ENCODE assay signal across 25 cellular contexts in the genomic region with DNA sequence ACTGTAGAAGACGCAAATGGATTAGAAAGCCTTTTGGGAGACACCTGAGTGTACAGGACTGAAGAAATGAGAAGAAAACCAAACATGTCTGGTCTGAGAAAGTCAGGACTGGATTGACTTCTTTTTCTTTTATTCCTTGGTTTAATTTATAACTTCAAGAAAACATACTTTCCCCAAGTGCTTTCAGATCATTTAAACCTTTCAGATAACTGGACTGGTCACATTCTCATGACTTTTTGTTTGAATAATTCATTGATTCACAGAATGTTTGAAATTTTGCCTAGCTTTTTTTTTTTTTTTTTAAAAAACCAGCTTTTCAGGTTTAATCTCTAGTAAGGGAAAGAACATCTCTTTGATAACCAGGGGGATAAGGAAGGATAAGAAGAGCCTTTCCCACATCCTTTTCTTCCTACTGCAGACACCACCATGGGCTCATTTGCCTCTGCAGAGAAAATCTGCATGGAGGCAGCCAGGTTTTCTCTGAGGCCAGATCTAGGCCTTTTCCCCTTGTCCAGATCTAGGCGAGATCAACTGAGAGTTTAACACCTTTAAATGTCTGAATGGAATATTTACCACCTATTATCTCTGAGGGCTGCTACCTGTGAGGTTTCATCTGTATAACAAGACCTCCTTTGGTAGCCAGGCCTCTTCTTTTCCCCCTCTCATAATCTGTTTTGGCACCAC. TPM values are rescaled to one million over a fixed set of nuclear protein-coding genes. Genes with fewer than 3 reads are reported as not detected.
"Had no signal": no experiment of that assay in that cellular context is flagged by ENCODE, and none has a peak within 500 bp of the region (broad histone marks: within the 10 kb centered on the region; RNA-seq: fewer than 3 reads in every experiment).

No MANE protein-coding gene starts in this region.

- H3K4me1 Mint-ChIP-seq: memory B cell; naive thymus-derived CD8-positive, alpha-beta T cell; stimulated activated naive B cell treated with anti-CD40 and anti-IgM and Interleukin-4, amounts not matched to agents 10 μg/mL and 1 μg/mL and 100 μg/mL, for 72 hours had no signal

- H3K4me1 ChIP-seq: gastrocnemius medialis, parathyroid adenoma, prostate gland, sigmoid colon, tibial nerve had no signal

- H3K27ac Mint-ChIP-seq: memory B cell; naive thymus-derived CD8-positive, alpha-beta T cell; stimulated activated naive B cell treated with anti-CD40 and anti-IgM and Interleukin-4, amounts not matched to agents 10 μg/mL and 1 μg/mL and 100 μg/mL, for 72 hours; stimulated activated naive CD8-positive, alpha-beta T cell treated with anti-CD3 and anti-CD28 coated beads, Interleukin-15, Interleukin-2, amounts not matched to agents 100 ng/mL and 50 ng/mL, for 24 hours had no signal

- H3K36me3 ChIP-seq: gastrocnemius medialis, neutrophil, prostate gland, sigmoid colon, thoracic aorta, tibial nerve had no signal

- DNase-seq: central memory CD4-positive, alpha-beta T cell; dorsolateral prefrontal cortex; effector CD4-positive, alpha-beta T cell; foreskin fibroblast; gastrocnemius medialis; head of caudate nucleus; kidney; midbrain; naive thymus-derived CD8-positive, alpha-beta T cell; right cardiac atrium; sigmoid colon; stimulated activated CD4-positive, alpha-beta T cell treated with anti-CD3 and anti-CD28 coated beads, Interleukin-4, amount 100 ng/mL, for 4 hours; stimulated activated naive B cell treated with anti-CD40 and anti-IgM and Interleukin-4, amounts not matched to agents 10 μg/mL and 1 μg/mL and 100 μg/mL, for 72 hours had no signal

- H3K9me3 ChIP-seq: gastrocnemius medialis, neutrophil, prostate gland, sigmoid colon, thoracic aorta, tibial nerve had no signal

- H3K36me3 Mint-ChIP-seq: memory B cell; naive thymus-derived CD8-positive, alpha-beta T cell; stimulated activated naive B cell treated with anti-CD40 and anti-IgM and Interleukin-4, amounts not matched to agents 10 μg/mL and 1 μg/mL and 100 μg/mL, for 72 hours had no signal

- H3K27ac ChIP-seq: dorsolateral prefrontal cortex, epithelial cell of prostate, gastrocnemius medialis, neutrophil, parathyroid adenoma, prostate gland, sigmoid colon, thoracic aorta, tibial nerve had no signal

- H2AFZ ChIP-seq: parathyroid adenoma had no signal

- H3K4me3 Mint-ChIP-seq: memory B cell; naive thymus-derived CD8-positive, alpha-beta T cell; neural crest cell; stimulated activated naive B cell treated with anti-CD40 and anti-IgM and Interleukin-4, amounts not matched to agents 10 μg/mL and 1 μg/mL and 100 μg/mL, for 72 hours; stimulated activated naive CD8-positive, alpha-beta T cell treated with anti-CD3 and anti-CD28 coated beads, Interleukin-15, Interleukin-2, amounts not matched to agents 100 ng/mL and 50 ng/mL, for 24 hours had no signal

- ATAC-seq: esophagus mucosa; gastrocnemius medialis; naive thymus-derived CD8-positive, alpha-beta T cell; right cardiac atrium; stimulated activated naive B cell treated with anti-CD40 and anti-IgM and Interleukin-4, amounts not matched to agents 10 μg/mL and 1 μg/mL and 100 μg/mL, for 72 hours had no signal

- H3K79me2 ChIP-seq: parathyroid adenoma had no signal

- H3K9ac ChIP-seq: parathyroid adenoma had no signal

- H3K9me3 Mint-ChIP-seq: memory B cell; naive thymus-derived CD8-positive, alpha-beta T cell; stimulated activated naive B cell treated with anti-CD40 and anti-IgM and Interleukin-4, amounts not matched to agents 10 μg/mL and 1 μg/mL and 100 μg/mL, for 72 hours; stimulated activated naive CD8-positive, alpha-beta T cell treated with anti-CD3 and anti-CD28 coated beads, Interleukin-15, Interleukin-2, amounts not matched to agents 100 ng/mL and 50 ng/mL, for 24 hours had no signal

- H3K27me3 ChIP-seq: gastrocnemius medialis, neutrophil, sigmoid colon, tibial nerve had no signal

- H3K4me3 ChIP-seq: dorsolateral prefrontal cortex, gastrocnemius medialis, lung, prostate gland, sigmoid colon, thoracic aorta, tibial nerve had no signal

RNA-seq across cellular contexts. Expression of gene SLC28A3, which starts 44.9 kb away (rescaled TPM):
- total RNA-seq: naive thymus-derived CD8-positive, alpha-beta T cell; neural crest cell; sigmoid colon; skeletal muscle tissue had no signal
- polyA plus RNA-seq: naive thymus-derived CD8-positive, alpha-beta T cell; right cardiac atrium had no signal
